14 cellular contexts compared by ENCODE assay signal in the genomic region with DNA sequence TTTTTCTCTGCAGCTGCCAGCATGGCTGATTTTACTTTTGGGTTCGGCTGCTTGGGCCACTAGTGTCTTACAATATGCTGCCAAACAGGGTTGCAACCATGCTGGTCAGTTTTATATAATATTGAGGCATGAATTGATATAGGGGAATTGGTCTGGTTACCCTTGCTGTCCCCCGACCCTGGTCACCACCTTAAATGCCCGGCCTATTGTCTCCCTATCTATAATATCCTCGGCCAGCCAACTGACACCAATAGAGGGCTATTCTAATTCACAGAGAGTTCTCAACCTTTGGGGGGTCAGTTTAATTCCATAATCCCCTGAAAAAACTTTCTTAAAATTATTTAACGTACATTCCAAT. TPM values are rescaled to one million over a fixed set of nuclear protein-coding genes. Genes with fewer than 3 reads are reported as not detected.
DNase-seq lines count a peak whose midpoint lies in the region; ATAC-seq and TF ChIP-seq lines count a peak whose summit lies in the region.
"Had no signal": no experiment of that assay in that cellular context is flagged by ENCODE, and none has a peak within 500 bp of the region (broad histone marks: within the 10 kb centered on the region; RNA-seq: fewer than 3 reads in every experiment).

No MANE protein-coding gene starts in this region.

- H4K20me1 ChIP-seq in PC-3 (ENCODE audit: low read length), result no peaks in the 10 kb centered on the region

- H3K4me3 Mint-ChIP-seq in Caco-2 (ENCODE audit: unreplicated experiment) (peak overlapping the region; percentile 78), progenitor cell of endocrine pancreas (ENCODE audit: low read depth) (peak overlapping the region; percentile 67)
- H3K4me3 Mint-ChIP-seq: stimulated activated effector memory CD8-positive, alpha-beta T cell treated with anti-CD3 and anti-CD28 coated beads, Interleukin-12 subunit alpha, Interleukin-12 subunit beta, amount 100 ng/mL, for 72 hours had no signal

- CTCF ChIA-PET in Caco-2 (lab: Charles Lee) (interaction anchor here (0.7 to 1.8 kb wide), 6 partner anchors 8 to 352 kb away, joined by 3 to 9 read pairs (median 4); no protein-coding TSS in a partner anchor), PC-3 (lab: Charles Lee) (no interaction called here)

- H3K4me3 ChIP-seq in Caco-2 (ENCODE audit: low read depth, low read length) (peak overlapping the region; percentile 41), PC-3 (ENCODE audit: low read length) (peak overlapping the region; percentile 3; the same call in 1 of the 2 replicates)

- peak overlapping the region; percentile 51 for H3K4me2 ChIP-seq in PC-3 (ENCODE audit: low read length)

- H3F3A ChIP-seq in PC-3 (ENCODE audit: low read length, unreplicated experiment), result no peaks in the 10 kb centered on the region

- no peak for DNase-seq in Caco-2
- DNase-seq in PC-3, result no peak
- no peak for DNase-seq in epithelial cell of prostate (ENCODE audit: low read depth, low spot score)
- DNase-seq in progenitor cell of endocrine pancreas (ENCODE audit: low spot score, unreplicated experiment), result no peak
- no peak for DNase-seq in NCI-H1694 (lab: John Stamatoyannopoulos, UW)
- no peak for DNase-seq in DMS79 treated with DMSO at 0.1 percent for 48 hours (lab: John Stamatoyannopoulos, UW)
- no peak for DNase-seq in stimulated activated CD4-positive, alpha-beta T cell treated with anti-CD3 and anti-CD28 coated beads, Interleukin-15, amount 100 ng/mL, for 24 hours
- DNase-seq: effector CD4-positive, alpha-beta T cell; H7; stimulated activated CD4-positive, alpha-beta T cell treated with anti-CD3 and anti-CD28 coated beads, Interleukin-4, amount 100 ng/mL, for 24 hours had no signal

- peaks cover 13% of the 10 kb centered on the region for H3K4me1 Mint-ChIP-seq in Caco-2 (ENCODE audit: low read depth, unreplicated experiment)
- H3K4me1 Mint-ChIP-seq in progenitor cell of endocrine pancreas (ENCODE audit: low read depth), result peaks cover 31% of the 10 kb centered on the region

- no peaks in the 10 kb centered on the region for H3K27me3 Mint-ChIP-seq in Caco-2 (ENCODE audit: insufficient read depth, unreplicated experiment)
- H3K27me3 Mint-ChIP-seq in progenitor cell of endocrine pancreas, result no peaks in the 10 kb centered on the region

- H3K9me3 Mint-ChIP-seq in Caco-2 (ENCODE audit: unreplicated experiment), result no peaks in the 10 kb centered on the region
- H3K9me3 Mint-ChIP-seq in progenitor cell of endocrine pancreas (ENCODE audit: low read depth), result peaks cover 13% of the 10 kb centered on the region

- POLR2A ChIA-PET in Caco-2 (lab: Charles Lee) (interaction anchor here (0.6 kb wide), 1 partner anchor 37 kb away, joined by 3 read pairs; no protein-coding TSS in a partner anchor), PC-3 (lab: Charles Lee; ENCODE audit: unreplicated experiment) (no interaction called here)

- peaks cover 7% of the 10 kb centered on the region; the same call in 1 of the 2 replicates for H3K9me3 ChIP-seq in Caco-2
- no peaks in the 10 kb centered on the region for H3K9me3 ChIP-seq in PC-3 (ENCODE audit: low read length)

- H3K36me3 ChIP-seq in Caco-2 (ENCODE audit: control insufficient read depth, insufficient read depth, low read length) (0 out of 2 replicates have a peak, but pooled peaks cover 1% of the 10 kb centered on the region), PC-3 (ENCODE audit: low read depth, low read length) (no peaks in the 10 kb centered on the region)

- TF ChIP-seq CTCF in Caco-2 (IDR thresholded peaks at IDR 0.05; ENCODE audit: insufficient read depth in 1 of 2, low read depth in 1 of 2, low read length in 1 of 2, severe bottlenecking in 1 of 2, unreplicated experiment in 1 of 2), result no peak
- no peak for TF ChIP-seq CTCF in PC-3 (conservative IDR thresholded peaks at IDR 0.05; ENCODE audit: low read depth, low read length)
- TF ChIP-seq CTCF in progenitor cell of endocrine pancreas (IDR thresholded peaks at IDR 0.05; ENCODE audit: unreplicated experiment), result no peak

- no peak overlapping the region for H3K9ac ChIP-seq in PC-3 (ENCODE audit: low read length)

- ATAC-seq in PC-3, result no peak

- H3K4me1 ChIP-seq in Caco-2 (peaks cover 53% of the 10 kb centered on the region), PC-3 (ENCODE audit: insufficient read depth, low read length) (peaks cover 12% of the 10 kb centered on the region)

- H3K9me2 ChIP-seq in PC-3 (replicated peaks; ENCODE audit: low read length), result no peaks in the 10 kb centered on the region

- H3K36me3 Mint-ChIP-seq in Caco-2 (ENCODE audit: insufficient read depth, unreplicated experiment), result peaks cover 17% of the 10 kb centered on the region
- H3K36me3 Mint-ChIP-seq in progenitor cell of endocrine pancreas (ENCODE audit: insufficient read depth), result peaks cover 23% of the 10 kb centered on the region
- H3K36me3 Mint-ChIP-seq: CD4-positive, CD25-positive, alpha-beta regulatory T cell; stimulated activated effector memory CD8-positive, alpha-beta T cell treated with anti-CD3 and anti-CD28 coated beads, Interleukin-12 subunit alpha, Interleukin-12 subunit beta, amount 100 ng/mL, for 72 hours had no signal

- H3K27ac ChIP-seq in PC-3 (ENCODE audit: low read length) (no peak overlapping the region), epithelial cell of prostate (peak overlapping the region; percentile 27)

- TSS peak; percentile 88 for BruUV-seq in Caco-2 (replicated peaks; lab: Mats Ljungman, UMichigan)
- BruUV-seq in PC-3 (replicated peaks; lab: Mats Ljungman, UMichigan), result no TSS peak

- H3K79me2 ChIP-seq in PC-3 (ENCODE audit: low read length), result no peaks in the 10 kb centered on the region

- H3K27me3 ChIP-seq in Caco-2 (replicated peaks; ENCODE audit: control insufficient read depth, insufficient read depth, low read length), result no peaks in the 10 kb centered on the region
- no peaks in the 10 kb centered on the region for H3K27me3 ChIP-seq in PC-3 (ENCODE audit: low read length)

- H2AFZ ChIP-seq in PC-3 (ENCODE audit: low read length), result peak overlapping the region; percentile 2; the same call in 1 of the 2 replicates

- H3K27ac Mint-ChIP-seq in Caco-2 (ENCODE audit: unreplicated experiment), result peak overlapping the region; percentile 80
- no peak overlapping the region for H3K27ac Mint-ChIP-seq in progenitor cell of endocrine pancreas
- H3K27ac Mint-ChIP-seq: stimulated activated effector memory CD8-positive, alpha-beta T cell treated with anti-CD3 and anti-CD28 coated beads, Interleukin-12 subunit alpha, Interleukin-12 subunit beta, amount 100 ng/mL, for 72 hours had no signal

- intact Hi-C loops in Caco-2 (cut with micrococcal nuclease; ENCODE audit: unreplicated experiment) (loop anchor here (5.0 to 10.0 kb wide), 2 partner anchors 434 to 1549 kb away; no protein-coding TSS in a partner anchor), PC-3 (cut with micrococcal nuclease) (no loop called here)

RNA-seq across cellular contexts. Expression of gene SULT1E1, which starts 28.7 kb away (rescaled TPM):
- 0.43 and 0.86 TPM in 2 replicates for total RNA-seq in Caco-2 (2022)
- total RNA-seq in PC-3 (2014; rRNA removed), result not detected in 2 replicates
- 15.3 and 24.9 TPM in 2 replicates for total RNA-seq in progenitor cell of endocrine pancreas
- total RNA-seq: CD4-positive, CD25-positive, alpha-beta regulatory T cell; H7; LHCN-M2; Right ventricle myocardium superior had no signal
